In the genomic region with DNA sequence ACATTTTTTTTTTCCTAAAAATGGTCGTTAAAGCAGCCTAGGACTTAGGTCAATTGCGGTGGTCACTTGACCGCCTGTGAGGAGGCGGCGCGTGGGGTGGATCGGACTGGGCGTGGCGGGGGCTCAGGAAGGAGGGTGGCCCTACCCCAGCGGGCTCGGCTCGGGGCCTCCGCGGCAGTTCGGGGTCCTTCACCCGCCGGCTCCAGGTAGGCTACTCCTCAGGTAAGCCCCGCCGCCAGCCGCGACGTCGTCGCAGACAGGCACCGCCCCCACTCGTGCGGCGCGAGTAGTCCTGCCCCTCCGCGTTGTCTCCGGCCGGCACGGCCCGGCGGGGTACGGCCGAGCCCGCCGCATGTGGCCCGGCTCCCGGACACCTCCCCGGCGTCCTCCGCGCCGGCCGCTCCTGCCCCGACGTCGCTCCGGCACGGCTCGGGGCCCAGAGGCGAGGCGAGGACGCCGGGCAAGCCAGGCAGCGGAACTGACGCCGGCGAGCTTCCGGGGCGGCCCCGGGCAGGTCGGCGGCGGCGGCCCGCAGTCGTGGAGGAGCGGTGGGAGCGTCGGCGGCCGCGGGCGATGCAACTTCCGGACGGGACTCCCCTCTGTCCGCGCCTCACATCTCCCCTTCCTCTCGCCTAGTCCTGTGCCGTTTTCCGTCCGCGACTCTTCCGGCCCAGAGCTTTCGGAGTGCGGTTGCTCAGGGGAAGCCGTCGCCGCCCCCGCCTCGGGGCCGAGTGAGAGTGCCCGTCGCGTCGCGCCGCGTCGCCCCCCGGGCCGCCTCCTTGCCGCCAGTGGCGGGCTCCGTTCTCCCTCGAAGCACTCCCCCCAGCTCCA, we compare ENCODE assay signal across 8 cellular contexts. TPM values are rescaled to one million over a fixed set of nuclear protein-coding genes. Genes with fewer than 3 reads are reported as not detected.
DNase-seq lines count a peak whose midpoint lies in the region; ATAC-seq and TF ChIP-seq lines count a peak whose summit lies in the region.

A gene (plus strand): TSS at position 513 of the 831 bp plus-strand sequence. CDS start 322 bp downstream, outside the sequence.

- peaks cover 0 to 14% of the 10 kb centered on the region in 2 donors for H3K36me3 Mint-ChIP-seq in activated naive CD4-positive, alpha-beta T cell treated with anti-CD3 and anti-CD28 coated beads, Interleukin-2, amount 50 U/mL, for 72 hours
- no peaks in the 10 kb centered on the region for H3K36me3 Mint-ChIP-seq in glutamatergic neuron (ENCODE audit: unreplicated experiment)

- H3K4me1 ChIP-seq in osteoblast (ENCODE audit: insufficient read depth, low read length) = peaks cover 12% of the 10 kb centered on the region

- peaks cover 15% of the 10 kb centered on the region for H3K4me1 Mint-ChIP-seq in glutamatergic neuron (ENCODE audit: low read depth, unreplicated experiment)

- H2AFZ ChIP-seq in osteoblast (ENCODE audit: low read length) = peak within 1 kb of the TSS; percentile 85

- DNase-seq in GM10248 (ENCODE audit: extremely low spot score) = peak; percentile 94
- DNase-seq in NCI-H1092 treated with DMSO at 0.1 percent for 48 hours (lab: John Stamatoyannopoulos, UW) = peak; percentile 92
- peak; percentile 93 for DNase-seq in SKM-1 treated with dmso at 0.1 percent for 144 hours (lab: John Stamatoyannopoulos, UW; ENCODE audit: unreplicated experiment)
- peak; percentile 85 to 92 for DNase-seq in activated naive CD4-positive, alpha-beta T cell treated with anti-CD3 and anti-CD28 coated beads, Interleukin-2, amount 50 U/mL, for 72 hours (ENCODE audit: low spot score in 2 of 2)
- peak; percentile 86 for DNase-seq in glutamatergic neuron
- peak; percentile 97 for DNase-seq in osteoblast (ENCODE audit: insufficient read length, low spot score, missing footprints)

- peaks cover 9% of the 10 kb centered on the region for H3K27me3 Mint-ChIP-seq in glutamatergic neuron (ENCODE audit: unreplicated experiment)

- H3K27ac ChIP-seq in osteoblast (ENCODE audit: low read depth, low read length) (peak within 1 kb of the TSS; percentile 88), temporal lobe (ENCODE audit: low read depth, low read length) (peak within 1 kb of the TSS; percentile 92)

- H3K4me2 ChIP-seq in osteoblast (ENCODE audit: insufficient read depth, low read length) = peak within 1 kb of the TSS; percentile 87

- peaks cover 47% of the 10 kb centered on the region for H3K79me2 ChIP-seq in osteoblast (ENCODE audit: insufficient read depth, low read length)

- peak within 1 kb of the TSS; percentile 95 for H3K4me3 ChIP-seq in osteoblast (ENCODE audit: insufficient read depth, low read length)

- TF ChIP-seq CTCF in GM10248 (IDR thresholded peaks at IDR 0.05; ENCODE audit: control extremely low read depth, extremely low read depth, low read depth, missing control alignments) = no peak
- TF ChIP-seq CTCF in glutamatergic neuron (IDR thresholded peaks at IDR 0.05; ENCODE audit: partially characterized antibody, unreplicated experiment) = no peak
- no peak for TF ChIP-seq CTCF in osteoblast (IDR thresholded peaks at IDR 0.05; ENCODE audit: extremely low read depth, low read depth, low read length)

- no peaks in the 10 kb centered on the region for H3K9me3 Mint-ChIP-seq in activated naive CD4-positive, alpha-beta T cell treated with anti-CD3 and anti-CD28 coated beads, Interleukin-2, amount 50 U/mL, for 72 hours
- H3K9me3 Mint-ChIP-seq in glutamatergic neuron (ENCODE audit: unreplicated experiment) = peaks cover 3% of the 10 kb centered on the region

- H3K36me3 ChIP-seq in osteoblast (ENCODE audit: insufficient read depth, low read length) = no peaks in the 10 kb centered on the region

- ATAC-seq in HG02623 (IDR thresholded peaks at IDR 0.05; ENCODE audit: unreplicated experiment) = peak; percentile 81
- peak; percentile 94 for ATAC-seq in activated naive CD4-positive, alpha-beta T cell treated with anti-CD3 and anti-CD28 coated beads, Interleukin-2, amount 50 U/mL, for 72 hours

- H3K9me3 ChIP-seq in osteoblast (ENCODE audit: low read depth, low read length) = no peaks in the 10 kb centered on the region

- CTCF ChIA-PET in GM10248 (lab: Yijun Ruan, JAX) = interaction anchor here (1.4 to 1.9 kb wide), 2 partner anchors 11 to 34 kb away, joined by 3 to 5 read pairs; no protein-coding TSS in a partner anchor

- POLR2A ChIA-PET in GM10248 (lab: Yijun Ruan, JAX) = interaction anchor here (0.8 to 0.9 kb wide), 2 partner anchors 28 to 293 kb away, joined by 3 to 5 read pairs; a partner anchor contains a TSS

- H3K27ac Mint-ChIP-seq in activated naive CD4-positive, alpha-beta T cell treated with anti-CD3 and anti-CD28 coated beads, Interleukin-2, amount 50 U/mL, for 72 hours = peak within 1 kb of the TSS; percentile 97 to 98
- peak within 1 kb of the TSS; percentile 74 for H3K27ac Mint-ChIP-seq in glutamatergic neuron (ENCODE audit: unreplicated experiment)

- H3K4me3 Mint-ChIP-seq in glutamatergic neuron (ENCODE audit: unreplicated experiment) = peak within 1 kb of the TSS; percentile 96

- peaks cover 24% of the 10 kb centered on the region for H4K20me1 ChIP-seq in osteoblast (ENCODE audit: insufficient read depth, low read length)

- H3K27me3 ChIP-seq in osteoblast (ENCODE audit: insufficient read depth, low read length) = no peaks in the 10 kb centered on the region

RNA-seq across cellular contexts. Expression of the gene that starts here (rescaled TPM):
- 10 to 100 TPM; 32.9 to 43.6 TPM for total RNA-seq in activated naive CD4-positive, alpha-beta T cell treated with anti-CD3 and anti-CD28 coated beads, Interleukin-2, amount 50 U/mL, for 72 hours
- 32.7 TPM for total RNA-seq in glutamatergic neuron (ENCODE audit: unreplicated experiment)
- total RNA-seq in osteoblast = 14.8 and 17.4 TPM in 2 replicates
- 18.9 TPM for total RNA-seq in temporal lobe

Comparison
In these comparisons a context has a peak if more than half of its experiments do, and no peak if none do; other contexts are left out.
1. Peak in every context shown above with its lines: DNase-seq, ATAC-seq, H3K4me3 ChIP-seq and H3K27ac ChIP-seq.